ENCODE assay signal across 8 cellular contexts in genomic region chr1:66446261-66447001, GRCh38.
A peak's percentile ranks its signal among the peaks of the same experiment; 100 is the strongest.
DNase-seq lines count a peak whose midpoint lies in the region; FAIRE-seq and TF ChIP-seq lines count a peak whose summit lies in the region.

No MANE protein-coding gene starts in this region.

- CTCF ChIA-PET in RWPE1 (lab: Yijun Ruan, JAX): interaction anchor here (0.6 to 2.4 kb wide), 22 partner anchors 9 to 1137 kb away, joined by 3 to 17 read pairs (median 5); partner anchors contain the start of gene DNAJC6

- peak; percentile 78 for TF ChIP-seq CTCF in RWPE1 (conservative IDR thresholded peaks at IDR 0.05; ENCODE audit: low read depth)
- peak; percentile 80 for TF ChIP-seq CTCF in bronchial epithelial cell (IDR thresholded peaks at IDR 0.05; ENCODE audit: insufficient read depth, low read length, severe bottlenecking)
- peak; percentile 73 for TF ChIP-seq CTCF in kidney epithelial cell (IDR thresholded peaks at IDR 0.05; ENCODE audit: insufficient read depth, low read length, poor library complexity, severe bottlenecking)

- H3K27me3 ChIP-seq in bronchial epithelial cell (ENCODE audit: control insufficient read depth, insufficient read depth, low read length): no peaks in the 10 kb centered on the region
- no peaks in the 10 kb centered on the region for H3K27me3 ChIP-seq in kidney epithelial cell (ENCODE audit: control insufficient read depth, insufficient read depth, low read length)

- H3K4me3 ChIP-seq in bronchial epithelial cell (ENCODE audit: low read depth, low read length) (no peak overlapping the region), kidney epithelial cell (ENCODE audit: low read depth, low read length) (no peak overlapping the region)

- POLR2A ChIA-PET in RWPE1 (lab: Yijun Ruan, JAX; ENCODE audit: low non-redundant PET): interaction anchor here (0.7 kb wide), 1 partner anchor 12 kb away, joined by 3 read pairs; no protein-coding TSS in a partner anchor

- DNase-seq in GM03348 (ENCODE audit: low spot score) (peak; percentile 69), HCEC 1CT (peak; percentile 67), M059J (ENCODE audit: low read depth) (peak; percentile 69), RWPE1 (ENCODE audit: low spot score) (peak; percentile 64), bronchial epithelial cell (ENCODE audit: low read depth) (peak; percentile 69), kidney epithelial cell (ENCODE audit: low read depth) (peak; percentile 9), stromal cell of bone marrow (ENCODE audit: low read depth) (peak; percentile 47)

- H3K27ac ChIP-seq in RWPE1: no peak overlapping the region

- no peaks in the 10 kb centered on the region for H3K36me3 ChIP-seq in bronchial epithelial cell (ENCODE audit: control insufficient read depth, insufficient read depth, low read length)
- no peaks in the 10 kb centered on the region for H3K36me3 ChIP-seq in kidney epithelial cell (ENCODE audit: control insufficient read depth, insufficient read depth, low read length)

- FAIRE-seq in A204.1 (lab: Jason Lieb, UNC) (peak; percentile 90), bronchial epithelial cell (lab: Jason Lieb, UNC) (no peak)

Comparison
In these comparisons a context has a peak if more than half of its experiments do, and no peak if none do; other contexts are left out.
1. DNase-seq: peak in every context shown above with its lines; median percentile 69 in GM03348; 69 in M059J; 69 in bronchial epithelial cell; 67 in HCEC 1CT; 64 in RWPE1; 47 in stromal cell of bone marrow; 9 in kidney epithelial cell.